Comparison of ENCODE assay signal across 13 cellular contexts in genomic region chr3:46228259-46229222, GRCh38. TPM values are rescaled to one million over a fixed set of nuclear protein-coding genes. Genes with fewer than 3 reads are reported as not detected.
DNase-seq lines count a peak whose midpoint lies in the region; ATAC-seq and TF ChIP-seq lines count a peak whose summit lies in the region.
"Had no signal": no experiment of that assay in that cellular context is flagged by ENCODE, and none has a peak within 500 bp of the region (broad histone marks: within the 10 kb centered on the region; RNA-seq: fewer than 3 reads in every experiment).

No MANE protein-coding gene starts in this region.

- TF ChIP-seq CTCF in foreskin keratinocyte (conservative IDR thresholded peaks at IDR 0.05): peak; percentile 21

- H3K4me1 ChIP-seq in foreskin keratinocyte: no peaks in the 10 kb centered on the region
- H3K4me1 ChIP-seq: left ventricle myocardium inferior, Peyer's patch had no signal

- H3K27ac ChIP-seq in foreskin keratinocyte: no peak overlapping the region
- H3K27ac ChIP-seq: left ventricle myocardium inferior, Peyer's patch had no signal

- H3K27me3 ChIP-seq in foreskin keratinocyte: peaks cover 82% of the 10 kb centered on the region
- H3K27me3 ChIP-seq: Peyer's patch had no signal

- ATAC-seq in foreskin keratinocyte (peak; percentile 47), HG03159 (IDR thresholded peaks at IDR 0.05; ENCODE audit: unreplicated experiment) (no peak), GM21447 (IDR thresholded peaks at IDR 0.05; ENCODE audit: unreplicated experiment) (no peak), HG03439 (IDR thresholded peaks at IDR 0.05; ENCODE audit: unreplicated experiment) (no peak)
- ATAC-seq: activated CD4-positive, alpha-beta T cell treated with anti-CD3 and anti-CD28 coated beads for 36 hours had no signal

- DNase-seq in AML-193 (lab: John Stamatoyannopoulos, UW) (peak; percentile 99), HS-5 (ENCODE audit: low read depth) (peak; percentile 92), T1000 (lab: John Stamatoyannopoulos, UW) (peak; percentile 25), foreskin keratinocyte (peak; percentile 77 to 87), RPMI8226 (no peak)
- DNase-seq: activated CD4-positive, alpha-beta T cell treated with anti-CD3 and anti-CD28 coated beads for 36 hours; left ventricle myocardium inferior; NCI-H1105 had no signal

RNA-seq across cellular contexts. Expression of gene CCR3, which starts 13.7 kb away (rescaled TPM):
- not detected in 2 replicates for total RNA-seq in foreskin keratinocyte
- not detected in 2 replicates for polyA plus RNA-seq in foreskin keratinocyte
- total RNA-seq: activated CD4-positive, alpha-beta T cell treated with anti-CD3 and anti-CD28 coated beads for 36 hours; epithelial cell of proximal tubule; left ventricle myocardium inferior; Peyer's patch had no signal

RNA-seq across cellular contexts. Expression of gene CCR1, which starts 20.4 kb away (rescaled TPM):
- total RNA-seq in foreskin keratinocyte: not detected in 2 replicates
- polyA plus RNA-seq in foreskin keratinocyte: not detected in 2 replicates
- total RNA-seq: epithelial cell of proximal tubule had no signal
